ENCODE assay signal across 8 cellular contexts in genomic region chr7:18495412-18496335, GRCh38. TPM values are rescaled to one million over a fixed set of nuclear protein-coding genes. Genes with fewer than 3 reads are reported as not detected.
A peak's percentile ranks its signal among the peaks of the same experiment; 100 is the strongest.
DNase-seq lines count a peak whose midpoint lies in the region; ATAC-seq, FAIRE-seq and TF ChIP-seq lines count a peak whose summit lies in the region.

Gene HDAC9, plus strand, starts transcription at chr7:18495749. Its CDS starts 554 bp downstream, at chr7:18496303.

- H3K27ac ChIP-seq in ectodermal cell (ENCODE audit: insufficient read depth, low read depth, low read length, poor library complexity, severe bottlenecking) (peak within 1 kb of the TSS; percentile 85), lower lobe of right lung (no peak within 1 kb of the TSS), temporal lobe (ENCODE audit: low read depth, low read length) (peak within 1 kb of the TSS; percentile 84)

- peak; percentile 94 for FAIRE-seq in G401.6 (lab: Jason Lieb, UNC)

- whole genome bisulfite sequencing in ectodermal cell, 2 experiments: 8 to 10% methylated on average over 16 to 18 of the region's 18 CpGs

- ATAC-seq in GM21619 (IDR thresholded peaks at IDR 0.05; ENCODE audit: unreplicated experiment) (peak; percentile 89), lower lobe of right lung (peak; percentile 61 to 64)

- H3K27me3 ChIP-seq in ectodermal cell (ENCODE audit: control insufficient read depth, insufficient read depth, low read length, poor library complexity, severe bottlenecking) (no peaks in the 10 kb centered on the region), lower lobe of right lung (ENCODE audit: low read depth) (no peaks in the 10 kb centered on the region)

- peak; percentile 85 for DNase-seq in RPMI7951 (ENCODE audit: low read depth)
- no peak for DNase-seq in lower lobe of right lung
- no peak for DNase-seq in activated naive CD4-positive, alpha-beta T cell treated with Interleukin-2 at 50 U/mL for 16 hours

- intact Hi-C loops in lower lobe of right lung (cut with DNase I): no loop called here

- peak; percentile 63; the same call in 1 of the 2 replicates for TF ChIP-seq EP300 in Ishikawa (IDR thresholded peaks at IDR 0.05; ENCODE audit: borderline replicate concordance)

- H3K4me3 ChIP-seq in ectodermal cell (ENCODE audit: insufficient read depth, low read depth, low read length) (peak within 1 kb of the TSS; percentile 47), lower lobe of right lung (peak within 1 kb of the TSS; percentile 39)

- H3K36me3 ChIP-seq in ectodermal cell (ENCODE audit: control insufficient read depth, insufficient read depth, low read length): no peaks in the 10 kb centered on the region
- H3K36me3 ChIP-seq in lower lobe of right lung: no peaks in the 10 kb centered on the region

- no peaks in the 10 kb centered on the region for H3K9me3 ChIP-seq in ectodermal cell (ENCODE audit: control insufficient read depth, low read length)
- no peaks in the 10 kb centered on the region for H3K9me3 ChIP-seq in lower lobe of right lung

- TF ChIP-seq CTCF in lower lobe of right lung (IDR thresholded peaks at IDR 0.05): no peak

- no peak for TF ChIP-seq RAD21 in Ishikawa (IDR thresholded peaks at IDR 0.05; ENCODE audit: low read depth)

- H3K4me1 ChIP-seq in ectodermal cell (ENCODE audit: control insufficient read depth, insufficient read depth, low read length): peaks cover 17% of the 10 kb centered on the region
- H3K4me1 ChIP-seq in lower lobe of right lung: peaks cover 16% of the 10 kb centered on the region

TF ChIP-seq in Ishikawa, 13 proteins besides CTCF, POLR2A, EP300 and RAD21:
- TF ChIP-seq MAX (IDR thresholded peaks at IDR 0.05): 0 out of 2 replicates have a peak, but pooled peaks have one; percentile 27
- TF ChIP-seq YY1 (IDR thresholded peaks at IDR 0.05; ENCODE audit: low read depth): peak; percentile 37; the same call in 1 of the 2 replicates
- no peak for TF ChIP-seq EGR1 (IDR thresholded peaks at IDR 0.05)
- TF ChIP-seq REST (IDR thresholded peaks at IDR 0.05; ENCODE audit: low read depth): no peak
- TF ChIP-seq TEAD4 (IDR thresholded peaks at IDR 0.05): no peak; the same call in 1 of the 2 replicates
- peak; percentile 61 for TF ChIP-seq TCF12 (IDR thresholded peaks at IDR 0.05; ENCODE audit: low read depth)
- no peak for TF ChIP-seq ZBTB7A (IDR thresholded peaks at IDR 0.05; ENCODE audit: low read depth)
- no peak for TF ChIP-seq CREB1 (IDR thresholded peaks at IDR 0.05; ENCODE audit: low read depth)
- no peak for TF ChIP-seq CEBPB (IDR thresholded peaks at IDR 0.05)
- no peak for TF ChIP-seq TAF1 (IDR thresholded peaks at IDR 0.05; ENCODE audit: low read depth)
- no peak for TF ChIP-seq FOXM1 (IDR thresholded peaks at IDR 0.05; ENCODE audit: borderline replicate concordance, low read depth)
- peak; percentile 88 for TF ChIP-seq NFIC (IDR thresholded peaks at IDR 0.05)
- TF ChIP-seq USF1 (IDR thresholded peaks at IDR 0.05): no peak

RNA-seq across cellular contexts. Expression of gene HDAC9, which starts in this region (rescaled TPM):
- 15.5 and 21.1 TPM in 2 replicates for total RNA-seq in RPMI7951 (2014; rRNA removed; shearing (Covaris generic))
- polyA plus RNA-seq in ectodermal cell (2013, experiment 1 of 4): 17.5 TPM
- 17.6 TPM for polyA plus RNA-seq in ectodermal cell (2013, experiment 2 of 4)
- polyA plus RNA-seq in ectodermal cell (2013, experiment 3 of 4): 19.9 TPM
- polyA plus RNA-seq in ectodermal cell (2013, experiment 4 of 4): 19.9 TPM
- total RNA-seq in lower lobe of right lung: 14.3 TPM
- 101 TPM for total RNA-seq in temporal lobe
